9 cellular contexts compared by ENCODE assay signal in genomic region chr5:75265731-75266130, GRCh38. TPM values are rescaled to one million over a fixed set of nuclear protein-coding genes. Genes with fewer than 3 reads are reported as not detected.
DNase-seq lines count a peak whose midpoint lies in the region; ATAC-seq, FAIRE-seq and TF ChIP-seq lines count a peak whose summit lies in the region.
"Had no signal": no experiment of that assay in that cellular context is flagged by ENCODE, and none has a peak within 500 bp of the region (broad histone marks: within the 10 kb centered on the region; RNA-seq: fewer than 3 reads in every experiment).

No MANE protein-coding gene starts in this region.

- intact Hi-C loops in left cardiac atrium (cut with DNase I) = no loop called here
- intact Hi-C loops in PC-3 (cut with micrococcal nuclease) = loop anchor here (1.0 to 10.0 kb wide), 3 partner anchors 217 to 591 kb away; no protein-coding TSS in a partner anchor
- intact Hi-C loops in esophagus muscularis mucosa (cut with DNase I) = loop anchor here (10.0 kb wide), 1 partner anchor 341 kb away; no protein-coding TSS in a partner anchor

- no peak overlapping the region for H3K4me2 ChIP-seq in PC-3 (ENCODE audit: low read length)

- TF ChIP-seq CTCF in cardiac muscle cell (IDR thresholded peaks at IDR 0.05; ENCODE audit: low read depth, low read length) (peak; percentile 55), PC-3 (conservative IDR thresholded peaks at IDR 0.05; ENCODE audit: low read depth, low read length) (peak; percentile 64), esophagus muscularis mucosa (IDR thresholded peaks at IDR 0.05) (peak; percentile 19 to 45 (median 25))

- no peaks in the 10 kb centered on the region for H4K20me1 ChIP-seq in PC-3 (ENCODE audit: low read length)

- ATAC-seq in left cardiac atrium = no peak
- peak; percentile 33; the same call in 1 of the 2 replicates for ATAC-seq in PC-3

- H2AFZ ChIP-seq in PC-3 (ENCODE audit: low read length) = no peak overlapping the region

- no peak for TF ChIP-seq EP300 in esophagus muscularis mucosa (IDR thresholded peaks at IDR 0.05)

- H3K9me3 ChIP-seq in cardiac muscle cell (ENCODE audit: low read depth) (no peaks in the 10 kb centered on the region), PC-3 (ENCODE audit: low read length) (no peaks in the 10 kb centered on the region), esophagus muscularis mucosa (no peaks in the 10 kb centered on the region), small intestine (ENCODE audit: control insufficient read depth, low read depth) (no peaks in the 10 kb centered on the region)

- FAIRE-seq in small intestine (lab: Jason Lieb, UNC) = no peak

- BruUV-seq in PC-3 (replicated peaks; lab: Mats Ljungman, UMichigan) = no TSS peak

- no peaks in the 10 kb centered on the region for H3K27me3 ChIP-seq in cardiac muscle cell
- no peaks in the 10 kb centered on the region for H3K27me3 ChIP-seq in PC-3 (ENCODE audit: low read length)
- no peaks in the 10 kb centered on the region for H3K27me3 ChIP-seq in esophagus muscularis mucosa
- no peaks in the 10 kb centered on the region for H3K27me3 ChIP-seq in small intestine (ENCODE audit: control insufficient read depth in 2 of 2, insufficient read depth in 2 of 2, low read length in 2 of 2)

- POLR2A ChIA-PET in PC-3 (lab: Charles Lee; ENCODE audit: unreplicated experiment) = no interaction called here

- peak; percentile 40 to 55 for DNase-seq in cardiac muscle cell (ENCODE audit: low read depth in 1 of 2, low spot score in 1 of 2)
- DNase-seq in left cardiac atrium = no peak
- peak; percentile 56 for DNase-seq in PC-3
- no peak for DNase-seq in esophagus muscularis mucosa (ENCODE audit: extremely low spot score)
- DNase-seq in small intestine = peak; percentile 67
- DNase-seq in NCI-H1092 (lab: John Stamatoyannopoulos, UW) = no peak
- no peak for DNase-seq in activated CD4-positive, alpha-beta T cell treated with anti-CD3 and anti-CD28 coated beads for 4 hours
- DNase-seq in GOT3 (lab: John Stamatoyannopoulos, UW) = no peak
- DNase-seq: activated T-cell treated with anti-CD3 and anti-CD28 coated beads, Interleukin-2, amount 50 U/mL, for 72 hours had no signal

- CTCF ChIA-PET in PC-3 (lab: Charles Lee) = no interaction called here

- no peaks in the 10 kb centered on the region for H3K36me3 ChIP-seq in cardiac muscle cell
- H3K36me3 ChIP-seq in PC-3 (ENCODE audit: low read depth, low read length) = no peaks in the 10 kb centered on the region
- H3K36me3 ChIP-seq in esophagus muscularis mucosa = no peaks in the 10 kb centered on the region
- H3K36me3 ChIP-seq in small intestine (ENCODE audit: control insufficient read depth in 2 of 2, insufficient read depth in 2 of 2, low read length in 2 of 2) = no peaks in the 10 kb centered on the region

- 38% methylated on average over 2 of the region's 2 CpGs for WGBS in esophagus muscularis mucosa
- 11 to 27% (median 13%) methylated on average over 2 of the region's 2 CpGs for WGBS in small intestine, 3 donors

- no peaks in the 10 kb centered on the region for H3F3A ChIP-seq in PC-3 (ENCODE audit: low read length, unreplicated experiment)

- H3K79me2 ChIP-seq in PC-3 (ENCODE audit: low read length) = no peaks in the 10 kb centered on the region

- no peak overlapping the region for H3K9ac ChIP-seq in PC-3 (ENCODE audit: low read length)

- H3K27ac ChIP-seq in cardiac muscle cell (no peak overlapping the region), PC-3 (ENCODE audit: low read length) (no peak overlapping the region), esophagus muscularis mucosa (replicated peaks in 1 of 4) (no peak overlapping the region), small intestine (ENCODE audit: low read depth in 1 of 2, low read length in 1 of 2) (no peak overlapping the region)

- H3K4me3 ChIP-seq in cardiac muscle cell = no peak overlapping the region
- H3K4me3 ChIP-seq in PC-3 (ENCODE audit: low read length) = no peak overlapping the region
- no peak overlapping the region for H3K4me3 ChIP-seq in esophagus muscularis mucosa
- no peak overlapping the region for H3K4me3 ChIP-seq in small intestine (ENCODE audit: low read depth in 1 of 2, low read length in 2 of 2)

- H3K4me1 ChIP-seq in cardiac muscle cell (ENCODE audit: low read depth) (no peaks in the 10 kb centered on the region), PC-3 (ENCODE audit: insufficient read depth, low read length) (no peaks in the 10 kb centered on the region), esophagus muscularis mucosa (no peaks in the 10 kb centered on the region), small intestine (ENCODE audit: control insufficient read depth in 2 of 2, insufficient read depth in 1 of 2, low read depth in 1 of 2, low read length in 1 of 2) (no peaks in the 10 kb centered on the region)

- H3K9me2 ChIP-seq in PC-3 (replicated peaks; ENCODE audit: low read length) = no peaks in the 10 kb centered on the region

- no peak for TF ChIP-seq POLR2A in esophagus muscularis mucosa (IDR thresholded peaks at IDR 0.05; ENCODE audit: low read depth)

RNA-seq across cellular contexts. Expression of gene ANKRD31, which starts 29.1 kb away (rescaled TPM):
- under 0.01 and 0.21 TPM in 2 replicates for total RNA-seq in cardiac muscle cell
- polyA plus RNA-seq in cardiac muscle cell = 0.15 TPM in 2 replicates
- total RNA-seq in left cardiac atrium = under 1 TPM; 0.06 to 0.08 TPM
- 0.12 and 0.26 TPM in 2 replicates for total RNA-seq in PC-3 (2014; rRNA removed)
- under 1 TPM; under 0.01 to 0.11 (median 0.03) TPM for total RNA-seq in esophagus muscularis mucosa
- polyA plus RNA-seq in small intestine = under 1 TPM in 2 of 3 donors, not detected in 1; 0.06 to 0.27 TPM

Comparison
In these comparisons a context has a peak if more than half of its experiments do, and no peak if none do; other contexts are left out.
1. DNase-seq: peak in cardiac muscle cell (2 of 2), PC-3 (single experiment) and small intestine (single experiment); none in left cardiac atrium (single experiment), esophagus muscularis mucosa (single experiment), NCI-H1092 (single experiment), activated CD4-positive, alpha-beta T cell treated with anti-CD3 and anti-CD28 coated beads for 4 hours (0 of 2) and GOT3 (single experiment).
2. intact Hi-C loops: an anchor here in PC-3 (1.0 to 10.0 kb wide) and esophagus muscularis mucosa (10.0 kb wide); none called in left cardiac atrium.
3. Peak in every context shown above with its lines, with median percentiles within 50 percentile points of each other: CTCF ChIP-seq.